In the genomic region with DNA sequence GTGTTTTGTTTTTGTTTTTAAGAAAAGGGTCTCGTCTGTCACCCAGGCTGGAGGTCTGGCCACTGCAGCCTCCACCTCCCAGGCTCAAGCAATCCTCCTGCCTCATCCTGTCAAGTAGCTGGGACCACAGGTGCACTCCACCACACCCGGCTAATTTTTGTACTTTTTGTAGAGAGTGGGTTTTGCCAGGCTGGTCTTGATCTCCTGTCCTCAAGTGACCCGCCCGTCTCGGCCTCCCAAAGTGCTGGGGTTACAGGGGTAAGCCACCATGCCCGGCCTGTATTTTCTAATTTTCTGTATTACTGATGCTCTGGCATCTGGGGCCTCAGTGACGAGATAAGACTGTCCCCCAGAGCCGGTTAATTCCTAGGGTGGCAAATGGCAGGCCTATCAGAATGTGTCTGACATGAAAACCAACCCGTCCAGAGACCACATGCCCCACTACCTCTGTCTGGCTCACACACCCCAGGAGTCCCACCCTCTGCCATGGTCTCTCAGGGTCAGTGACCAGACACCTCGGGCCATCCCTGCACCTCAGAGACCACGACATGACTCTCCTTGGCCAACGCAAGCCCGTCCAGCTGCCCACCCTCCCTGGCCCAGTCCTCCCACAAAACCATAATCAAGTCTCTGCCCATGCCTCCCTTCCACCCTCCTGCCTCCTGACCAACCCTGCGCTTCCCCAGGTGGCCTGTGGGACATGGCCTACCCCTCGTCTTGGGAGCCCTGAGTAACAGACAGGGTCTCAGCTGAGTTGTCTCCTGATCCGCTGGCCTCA, we compare ENCODE assay signal across 19 cellular contexts. TPM values are rescaled to one million over a fixed set of nuclear protein-coding genes. Genes with fewer than 3 reads are reported as not detected.
DNase-seq lines count a peak whose midpoint lies in the region; ATAC-seq and TF ChIP-seq lines count a peak whose summit lies in the region.
"Had no signal": no experiment of that assay in that cellular context is flagged by ENCODE, and none has a peak within 500 bp of the region (broad histone marks: within the 10 kb centered on the region; RNA-seq: fewer than 3 reads in every experiment).

No MANE protein-coding gene starts in this region.

- H4K91ac ChIP-seq in H9 (ENCODE audit: insufficient read length, low read depth, low read length), result no peak overlapping the region

- no peak overlapping the region for H4K8ac ChIP-seq in H9 (replicated peaks; ENCODE audit: insufficient read length, low read depth, low read length)

- no peak overlapping the region for H2AK5ac ChIP-seq in H9 (ENCODE audit: insufficient read length, low read length)

- H3K36me3 ChIP-seq in iPS-15b (ENCODE audit: control insufficient read depth, insufficient read depth, low read length) (peaks cover 6% of the 10 kb centered on the region), smooth muscle cell (ENCODE audit: low read depth) (no peaks in the 10 kb centered on the region), prostate gland (no peaks in the 10 kb centered on the region)
- H3K36me3 ChIP-seq: adrenal gland had no signal

- TF ChIP-seq CTCF in H9 (conservative IDR thresholded peaks at IDR 0.05), result no peak
- TF ChIP-seq CTCF in smooth muscle cell (IDR thresholded peaks at IDR 0.05; ENCODE audit: borderline replicate concordance, insufficient read depth, poor library complexity, severe bottlenecking), result no peak
- TF ChIP-seq CTCF in prostate gland (IDR thresholded peaks at IDR 0.05), result no peak

- peaks cover 14 to 18% of the 10 kb centered on the region in 2 experiments for H3K4me1 Mint-ChIP-seq in H9
- H3K4me1 Mint-ChIP-seq in T-helper 17 cell, result peaks cover 16% of the 10 kb centered on the region
- H3K4me1 Mint-ChIP-seq: activated CD4-positive, alpha-beta T cell treated with anti-CD3 and anti-CD28 coated beads for 36 hours had no signal

- no peak overlapping the region for H3K18ac ChIP-seq in H9 (ENCODE audit: insufficient read length, low read depth, low read length)

- H3K9me3 Mint-ChIP-seq in H9, result peaks cover 8 to 11% of the 10 kb centered on the region in 2 experiments
- H3K9me3 Mint-ChIP-seq: activated T-helper 2 cell treated with anti-CD3 and anti-CD28 coated beads, Interferon-gamma antibody, Interleukin-2, Interleukin-4, amounts not matched to agents 10 μg/mL and 5 μg/mL and 100 μg/mL, durations not matched to agents 14 hours and 24 hours and 36 hours; mesothelial cell of epicardium; natural killer cell treated with Interleukin-12 subunit alpha and Interleukin-12 subunit beta and Interleukin-15 and Interleukin-18, amount 100 ng/mL, for 72 hours had no signal

- no peak overlapping the region; the same call in 1 of the 2 replicates for H3K14ac ChIP-seq in H9 (ENCODE audit: insufficient read depth, low read length)

- no peak overlapping the region for H3K4me3 ChIP-seq in iPS-15b (ENCODE audit: low read depth, low read length)
- no peak overlapping the region for H3K4me3 ChIP-seq in smooth muscle cell
- no peak overlapping the region for H3K4me3 ChIP-seq in prostate gland
- H3K4me3 ChIP-seq: adrenal gland, tibial artery had no signal

- intact Hi-C loops in prostate gland (cut with DNase I), result loop anchor here (10.0 kb wide), 1 partner anchor 465 kb away; no protein-coding TSS in a partner anchor

- no peak overlapping the region for H3K56ac ChIP-seq in H9 (ENCODE audit: insufficient read length, low read depth, low read length)

- H3K4me3 Mint-ChIP-seq in H9 (peak overlapping the region in 1 of 2 experiments; percentile 65; a peak in 2 of 5 replicates), T-helper 17 cell (no peak overlapping the region)
- H3K4me3 Mint-ChIP-seq: activated CD4-positive, alpha-beta T cell treated with anti-CD3 and anti-CD28 coated beads for 36 hours; natural killer cell treated with Interleukin-12 subunit alpha and Interleukin-12 subunit beta and Interleukin-15 and Interleukin-18, amount 100 ng/mL, for 72 hours had no signal

- DNase-seq in H9 (peak; percentile 17), T-helper 17 cell (no peak), smooth muscle cell (lab: John Stamatoyannopoulos, UW; ENCODE audit: unreplicated experiment) (no peak), prostate gland (ENCODE audit: low spot score) (no peak), GF-D8 (lab: John Stamatoyannopoulos, UW) (no peak)
- DNase-seq: activated CD4-positive, alpha-beta T cell treated with anti-CD3 and anti-CD28 coated beads for 36 hours; DMS79 treated with DMSO at 0.1 percent for 48 hours; HCEC 1CT; Karpas-422; NCI-H1092 treated with DMSO at 0.1 percent for 48 hours; stimulated activated naive CD8-positive, alpha-beta T cell treated with anti-CD3 and anti-CD28 coated beads, Interleukin-15, Interleukin-2, amounts not matched to agents 100 U/mL and 50 U/mL, for 24 hours had no signal

- H3K4me1 ChIP-seq in H9 (ENCODE audit: insufficient read depth, low read length) (no peaks in the 10 kb centered on the region; the same call in 1 of the 2 replicates), iPS-15b (ENCODE audit: control insufficient read depth, insufficient read depth, low read length) (peaks cover 7% of the 10 kb centered on the region), smooth muscle cell (ENCODE audit: low read depth) (peaks cover 9% of the 10 kb centered on the region), prostate gland (replicated peaks) (no peaks in the 10 kb centered on the region)
- H3K4me1 ChIP-seq: adrenal gland, tibial artery had no signal

- no peak for TF ChIP-seq POLR2A in prostate gland (IDR thresholded peaks at IDR 0.05)

- H3K4ac ChIP-seq in H9 (ENCODE audit: low read depth, low read length), result no peak overlapping the region

- H4K5ac ChIP-seq in H9 (ENCODE audit: insufficient read length, low read depth, low read length), result no peak overlapping the region

- no peaks in the 10 kb centered on the region for H3K9me3 ChIP-seq in H9 (ENCODE audit: control insufficient read depth, low read depth, low read length)
- no peaks in the 10 kb centered on the region for H3K9me3 ChIP-seq in T-helper 17 cell (ENCODE audit: control insufficient read depth, low read length, poor library complexity, severe bottlenecking)
- H3K9me3 ChIP-seq in iPS-15b (ENCODE audit: control insufficient read depth, insufficient read depth, low read length), result no peaks in the 10 kb centered on the region
- no peaks in the 10 kb centered on the region for H3K9me3 ChIP-seq in smooth muscle cell (replicated peaks; ENCODE audit: low read depth)
- no peaks in the 10 kb centered on the region for H3K9me3 ChIP-seq in prostate gland
- H3K9me3 ChIP-seq: adrenal gland, tibial artery had no signal

- no CpG with 5 or more reads among the region's 16 CpGs for WGBS in H9 (ENCODE audit: extremely low coverage, insufficient read length, low lambda C conversion rate)
- 89% methylated on average over 16 of the region's 16 CpGs for WGBS in smooth muscle cell (ENCODE audit: low lambda C conversion rate)
- WGBS in prostate gland, result 94% methylated on average over 16 of the region's 16 CpGs

- H3K36me3 Mint-ChIP-seq in H9 (ENCODE audit: insufficient read depth in 1 of 3, low read depth in 3 of 3) (peaks cover 10 to 23% (median 22%) of the 10 kb centered on the region in 3 experiments), T-helper 17 cell (ENCODE audit: low read depth) (peaks cover 2% of the 10 kb centered on the region)

- H2AFZ ChIP-seq in H9 (ENCODE audit: low read length) (no peak overlapping the region), smooth muscle cell (ENCODE audit: low read depth) (no peak overlapping the region)

- H3K27me3 ChIP-seq in H9 (ENCODE audit: insufficient read depth, low read length) (no peaks in the 10 kb centered on the region), iPS-15b (ENCODE audit: control insufficient read depth, insufficient read depth, low read length) (no peaks in the 10 kb centered on the region), smooth muscle cell (ENCODE audit: low read depth) (no peaks in the 10 kb centered on the region), prostate gland (replicated peaks; ENCODE audit: insufficient read depth) (no peaks in the 10 kb centered on the region)
- H3K27me3 ChIP-seq: adrenal gland, tibial artery had no signal

- H3K27ac ChIP-seq in H9 (ENCODE audit: insufficient read length, low read depth, low read length) (no peak overlapping the region), smooth muscle cell (ENCODE audit: low read depth) (no peak overlapping the region), prostate gland (no peak overlapping the region)
- H3K27ac ChIP-seq: adrenal gland, tibial artery had no signal

- H3K4me2 ChIP-seq in H9 (ENCODE audit: insufficient read depth, insufficient read length, low read length) (peak overlapping the region; percentile 38), smooth muscle cell (peak overlapping the region; percentile 45)

- ATAC-seq in T-helper 17 cell (no peak), HG03565 (IDR thresholded peaks at IDR 0.05; ENCODE audit: unreplicated experiment) (no peak)
- ATAC-seq: activated CD4-positive, alpha-beta T cell treated with anti-CD3 and anti-CD28 coated beads for 36 hours; natural killer cell treated with Interleukin-12 subunit alpha and Interleukin-12 subunit beta and Interleukin-15 and Interleukin-18, amount 100 ng/mL, for 72 hours; stimulated activated naive CD8-positive, alpha-beta T cell treated with anti-CD3 and anti-CD28 coated beads, Interleukin-15, Interleukin-2, amounts not matched to agents 100 U/mL and 50 U/mL, for 24 hours had no signal

- no peak overlapping the region for H2BK5ac ChIP-seq in H9 (ENCODE audit: insufficient read length, low read length)

- H4K20me1 ChIP-seq in H9 (ENCODE audit: control insufficient read depth, insufficient read depth, insufficient read length) (no peaks in the 10 kb centered on the region), smooth muscle cell (ENCODE audit: low read depth) (peaks cover 8% of the 10 kb centered on the region)

- H3F3A ChIP-seq in smooth muscle cell (ENCODE audit: low read depth), result peaks cover 16% of the 10 kb centered on the region

- H3K27me3 Mint-ChIP-seq in H9 (ENCODE audit: low read depth) (peaks cover 3% of the 10 kb centered on the region), T-helper 17 cell (no peaks in the 10 kb centered on the region)
- H3K27me3 Mint-ChIP-seq: activated CD4-positive, alpha-beta T cell treated with anti-CD3 and anti-CD28 coated beads for 36 hours; natural killer cell treated with Interleukin-12 subunit alpha and Interleukin-12 subunit beta and Interleukin-15 and Interleukin-18, amount 100 ng/mL, for 72 hours had no signal

- H3K79me2 ChIP-seq in H9 (ENCODE audit: insufficient read depth, low read length), result no peaks in the 10 kb centered on the region
- no peaks in the 10 kb centered on the region for H3K79me2 ChIP-seq in smooth muscle cell (ENCODE audit: low read depth)

- H3K23ac ChIP-seq in H9 (ENCODE audit: insufficient read length, low read depth, low read length), result no peak overlapping the region

- H2BK15ac ChIP-seq in H9 (ENCODE audit: low read depth, low read length), result no peak overlapping the region

- no peak overlapping the region for H3K9ac ChIP-seq in H9 (ENCODE audit: extremely low read depth, insufficient read length, low read length)
- peak overlapping the region; percentile 70 for H3K9ac ChIP-seq in iPS-15b (ENCODE audit: low read depth, low read length)
- no peak overlapping the region for H3K9ac ChIP-seq in smooth muscle cell (ENCODE audit: low read depth)

- H3K27ac Mint-ChIP-seq in H9 (peak overlapping the region; percentile 77 to 96 (median 93); a peak in 5 of 7 replicates), T-helper 17 cell (peak overlapping the region; percentile 80)
- H3K27ac Mint-ChIP-seq: activated CD4-positive, alpha-beta T cell treated with anti-CD3 and anti-CD28 coated beads for 36 hours; mesothelial cell of epicardium; progenitor cell of endocrine pancreas had no signal

- H2BK12ac ChIP-seq in H9 (ENCODE audit: insufficient read length, low read depth, low read length), result no peak overlapping the region

- no peaks in the 10 kb centered on the region for H3K79me1 ChIP-seq in H9 (ENCODE audit: insufficient read depth, low read depth, low read length, poor library complexity, severe bottlenecking)

- H2BK120ac ChIP-seq in H9 (ENCODE audit: low read depth, low read length, poor library complexity, severe bottlenecking), result no peak overlapping the region

- no peak overlapping the region for H3T11ph ChIP-seq in H9 (ENCODE audit: low read length)

- no peak overlapping the region for H2BK20ac ChIP-seq in H9 (ENCODE audit: low read depth, low read length, poor library complexity, severe bottlenecking)

- H3K23me2 ChIP-seq in H9 (ENCODE audit: insufficient read length, low read depth, low read length, poor library complexity, severe bottlenecking), result no peaks in the 10 kb centered on the region

RNA-seq across cellular contexts. Expression of a gene that starts 12.5 kb away (rescaled TPM):
- total RNA-seq in H9 (2021) (14.3 and 17.6 TPM in 2 replicates), T-helper 17 cell (10 to 100 TPM in 1 of 2 donors, 1 to 10 TPM in 1; 9.9 to 14.1 TPM), smooth muscle cell (8.4 and 8.6 TPM in 2 replicates), prostate gland (10 to 100 TPM; 11.4 to 32.2 TPM)
- 4.9 and 5.4 TPM in 2 replicates for polyA plus RNA-seq in smooth muscle cell
